ENCODE assay signal across 9 cellular contexts in genomic region chr15:32855942-32856341, GRCh38.
DNase-seq lines count a peak whose midpoint lies in the region; ATAC-seq and TF ChIP-seq lines count a peak whose summit lies in the region.
"Had no signal": no experiment of that assay in that cellular context is flagged by ENCODE, and none has a peak within 500 bp of the region (broad histone marks: within the 10 kb centered on the region; RNA-seq: fewer than 3 reads in every experiment).

No MANE protein-coding gene starts in this region.

- TF ChIP-seq CTCF in heart left ventricle (IDR thresholded peaks at IDR 0.05) (no peak), left ventricle myocardium inferior (IDR thresholded peaks at IDR 0.05; ENCODE audit: borderline replicate concordance) (no peak), brain microvascular endothelial cell (IDR thresholded peaks at IDR 0.05; ENCODE audit: low read depth, low read length, missing control alignments) (no peak)

- H3K9me3 Mint-ChIP-seq in CD4-positive, alpha-beta memory T cell = peaks cover 0 to 2% (median 0%) of the 10 kb centered on the region in 8 donors

- POLR2A ChIA-PET in CD4-positive, alpha-beta memory T cell (lab: Charles Lee; ENCODE audit: partially characterized antibody) = no interaction called here

- no peak overlapping the region for H3K4me3 ChIP-seq in heart left ventricle
- no peak overlapping the region for H3K4me3 ChIP-seq in left ventricle myocardium inferior
- H3K4me3 ChIP-seq in brain microvascular endothelial cell (ENCODE audit: low read depth, low read length) = no peak overlapping the region
- H3K4me3 ChIP-seq in CD4-positive, alpha-beta memory T cell (ENCODE audit: low read length in 2 of 2) = no peak overlapping the region

- H3K36me3 ChIP-seq in heart left ventricle (peaks cover 0 to 9% (median 0%) of the 10 kb centered on the region in 9 donors), left ventricle myocardium inferior (no peaks in the 10 kb centered on the region), brain microvascular endothelial cell (replicated peaks) (no peaks in the 10 kb centered on the region)
- H3K36me3 ChIP-seq in CD4-positive, alpha-beta memory T cell (ENCODE audit: insufficient read depth, low read length) = no peaks in the 10 kb centered on the region

- H3K27me3 Mint-ChIP-seq in CD4-positive, alpha-beta memory T cell = peaks cover 1 to 4% of the 10 kb centered on the region in 2 donors

- no peaks in the 10 kb centered on the region for H3K36me3 Mint-ChIP-seq in CD4-positive, alpha-beta memory T cell

- peak in 1 of 5 donors; percentile 6 for DNase-seq in heart left ventricle
- no peak for DNase-seq in left ventricle myocardium inferior
- DNase-seq in brain microvascular endothelial cell = peak; percentile 98
- peak; percentile 94 for DNase-seq in islet precursor cell
- DNase-seq in CD4-positive, alpha-beta memory T cell = no peak
- no peak for DNase-seq in NCI-H2107 treated with DMSO at 0.1 percent for 48 hours (lab: John Stamatoyannopoulos, UW; ENCODE audit: unreplicated experiment)
- no peak for DNase-seq in HuH-7.5 (ENCODE audit: low spot score)

- peak overlapping the region in 1 of 12 donors; percentile 30 for H3K27ac ChIP-seq in heart left ventricle
- no peak overlapping the region for H3K27ac ChIP-seq in left ventricle myocardium inferior (replicated peaks)
- peak overlapping the region; percentile 98 for H3K27ac ChIP-seq in brain microvascular endothelial cell
- H3K27ac ChIP-seq in CD4-positive, alpha-beta memory T cell (ENCODE audit: low read depth, low read length) = no peak overlapping the region
- H3K27ac ChIP-seq: C4-2B had no signal

- CTCF ChIA-PET in CD4-positive, alpha-beta memory T cell (lab: Charles Lee; ENCODE audit: partially characterized antibody) = no interaction called here

- intact Hi-C loops in heart left ventricle (cut with DNase I) (loop anchor here in 2 of 10 donors (5.0 to 10.0 kb wide), 2 partner anchors 36 to 139 kb away; no protein-coding TSS in a partner anchor), left ventricle myocardium inferior (cut with micrococcal nuclease) (no loop called here)
- intact Hi-C loops in CD4-positive, alpha-beta memory T cell (cut with micrococcal nuclease) = no loop called here

- no peaks in the 10 kb centered on the region for H3K9me3 ChIP-seq in heart left ventricle
- no peaks in the 10 kb centered on the region for H3K9me3 ChIP-seq in left ventricle myocardium inferior (replicated peaks)
- H3K9me3 ChIP-seq in CD4-positive, alpha-beta memory T cell (ENCODE audit: control insufficient read depth in 1 of 2, low read length in 2 of 2) = no peaks in the 10 kb centered on the region

- no peak overlapping the region for H3K27ac Mint-ChIP-seq in CD4-positive, alpha-beta memory T cell

- no peak for TF ChIP-seq POLR2A in heart left ventricle (IDR thresholded peaks at IDR 0.05)

- H3K4me1 Mint-ChIP-seq in CD4-positive, alpha-beta memory T cell = peaks cover 0 to 5% (median under 1%) of the 10 kb centered on the region in 4 donors

- in situ Hi-C loops in brain microvascular endothelial cell (cut with HindIII; ENCODE audit: low pct_ligation_motif_present, low sequenced_read_pairs) = no loop called here

- peaks cover 0 to 8% (median 0%) of the 10 kb centered on the region in 12 donors for H3K4me1 ChIP-seq in heart left ventricle
- H3K4me1 ChIP-seq in left ventricle myocardium inferior = no peaks in the 10 kb centered on the region
- H3K4me1 ChIP-seq in CD4-positive, alpha-beta memory T cell (ENCODE audit: insufficient read depth, low read length) = no peaks in the 10 kb centered on the region

- ATAC-seq in heart left ventricle (peak; percentile 51 to 96 (median 90)), HG02763 (IDR thresholded peaks at IDR 0.05; ENCODE audit: unreplicated experiment) (no peak)

- H3K27me3 ChIP-seq in heart left ventricle (no peaks in the 10 kb centered on the region), left ventricle myocardium inferior (ENCODE audit: low read depth) (no peaks in the 10 kb centered on the region), brain microvascular endothelial cell (replicated peaks) (no peaks in the 10 kb centered on the region)
- no peaks in the 10 kb centered on the region for H3K27me3 ChIP-seq in CD4-positive, alpha-beta memory T cell (ENCODE audit: insufficient read depth, low read length)

- H3K4me3 Mint-ChIP-seq in CD4-positive, alpha-beta memory T cell = no peak overlapping the region

Comparison
In these comparisons a context has a peak if more than half of its experiments do, and no peak if none do; other contexts are left out.
1. DNase-seq: peak in brain microvascular endothelial cell (single experiment) and islet precursor cell (single experiment); none in left ventricle myocardium inferior (single experiment), CD4-positive, alpha-beta memory T cell (0 of 5), NCI-H2107 treated with DMSO at 0.1 percent for 48 hours (single experiment) and HuH-7.5 (single experiment).